ENCODE assay signal across 8 cellular contexts in the genomic region with DNA sequence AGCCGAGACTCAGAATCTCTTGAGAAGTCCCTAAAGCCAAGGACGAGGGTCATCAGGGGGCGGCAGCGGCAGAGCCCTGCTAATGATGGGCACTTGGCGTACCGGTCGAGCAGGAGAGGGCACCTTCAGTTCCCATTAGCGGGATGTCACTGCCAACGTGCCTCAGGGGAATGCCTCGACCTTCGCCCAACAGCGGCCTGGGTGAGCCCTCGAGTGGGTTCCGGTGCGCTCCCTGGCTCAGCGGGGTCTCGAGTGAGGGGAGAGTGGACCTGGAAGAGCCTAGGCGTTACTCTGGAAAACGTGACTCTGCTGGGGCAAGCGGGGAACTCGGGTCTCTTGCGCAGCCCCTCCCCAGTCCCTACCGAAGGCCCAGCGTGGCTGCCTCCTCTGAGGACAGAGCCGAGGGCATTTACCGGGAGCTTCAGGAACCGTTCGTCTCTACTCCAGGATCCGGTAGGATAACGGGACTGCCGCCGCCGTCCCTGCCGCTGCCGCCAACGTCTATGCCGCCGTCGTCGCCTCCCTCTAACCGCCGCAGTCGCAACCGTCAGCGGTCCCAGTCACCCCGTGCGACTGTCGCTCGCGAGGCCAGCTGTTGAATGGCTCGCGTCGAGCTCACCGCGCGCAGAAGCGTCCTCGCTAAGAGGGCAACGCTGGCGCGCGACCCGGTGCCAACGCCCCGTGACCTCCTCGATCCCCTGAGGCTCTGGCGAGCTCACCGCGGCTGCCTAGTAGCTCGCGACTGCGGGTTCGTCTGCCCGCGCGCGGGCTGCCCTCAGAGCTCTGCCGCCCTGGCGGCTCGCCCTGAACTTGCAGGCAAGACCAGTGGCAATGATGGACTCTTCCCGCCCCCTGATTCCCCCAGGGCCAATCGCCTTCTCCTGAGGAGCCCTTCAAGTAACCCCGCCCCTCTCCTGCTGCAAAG. TPM values are rescaled to one million over a fixed set of nuclear protein-coding genes. Genes with fewer than 3 reads are reported as not detected.
DNase-seq lines count a peak whose midpoint lies in the region; TF ChIP-seq lines count a peak whose summit lies in the region.

No MANE protein-coding gene starts in this region.

- H3K9me3 ChIP-seq in neural cell (ENCODE audit: low read length) (no peaks in the 10 kb centered on the region), SJCRH30 (replicated peaks) (no peaks in the 10 kb centered on the region), WERI-Rb-1 (ENCODE audit: severe bottlenecking) (peaks cover 5% of the 10 kb centered on the region)

- H3K27me3 ChIP-seq in neural cell (ENCODE audit: insufficient read depth, low read depth, low read length) (peaks cover 15% of the 10 kb centered on the region), SJCRH30 (peaks cover 11% of the 10 kb centered on the region; the same call in 1 of the 2 replicates), WERI-Rb-1 (ENCODE audit: insufficient read depth, low read depth, severe bottlenecking) (no peaks in the 10 kb centered on the region)

- peaks cover 2% of the 10 kb centered on the region for H3K27me3 Mint-ChIP-seq in endothelial cell (ENCODE audit: unreplicated experiment)

- H3K27ac Mint-ChIP-seq in endothelial cell (ENCODE audit: unreplicated experiment), result no peak overlapping the region

- H3K9me2 ChIP-seq in neural cell (ENCODE audit: insufficient read depth, low read length), result no peaks in the 10 kb centered on the region

- no peak for TF ChIP-seq RAD21 in neural cell (conservative IDR thresholded peaks at IDR 0.05)

- H3K4me2 ChIP-seq in neural cell (ENCODE audit: low read length), result no peak overlapping the region

- H3K4me1 ChIP-seq in SJCRH30, result no peaks in the 10 kb centered on the region

- DNase-seq in GM20000 (ENCODE audit: low spot score) (peak; percentile 59), endothelial cell (ENCODE audit: low spot score) (peak; percentile 66), NCI-H2081 (lab: John Stamatoyannopoulos, UW) (no peak), NCI-H187 treated with DMSO at 0.1 percent for 48 hours (lab: John Stamatoyannopoulos, UW) (no peak), SJCRH30 (no peak), WERI-Rb-1 (no peak)
- DNase-seq in activated CD8-positive, alpha-beta memory T cell treated with anti-CD3 and anti-CD28 coated beads for 48 hours (ENCODE audit: low read depth in 2 of 3, low spot score in 2 of 3), result peak in 2 of 3 experiments; percentile 2 to 16

- H3K36me3 ChIP-seq in neural cell (ENCODE audit: insufficient read depth, low read length) (no peaks in the 10 kb centered on the region), SJCRH30 (no peaks in the 10 kb centered on the region), WERI-Rb-1 (no peaks in the 10 kb centered on the region)

- no peaks in the 10 kb centered on the region for H4K20me1 ChIP-seq in neural cell (ENCODE audit: insufficient read depth)

- peak overlapping the region; percentile 34 for H3K4me3 ChIP-seq in neural cell (ENCODE audit: low read length)
- no peak overlapping the region for H3K4me3 ChIP-seq in SJCRH30
- no peak overlapping the region for H3K4me3 ChIP-seq in WERI-Rb-1 (ENCODE audit: low read depth, low read length)

- no peaks in the 10 kb centered on the region for H3K4me1 Mint-ChIP-seq in endothelial cell (ENCODE audit: unreplicated experiment)

- H2AFZ ChIP-seq in neural cell (ENCODE audit: low read depth, low read length), result no peak overlapping the region

- no peaks in the 10 kb centered on the region for H3K36me3 Mint-ChIP-seq in endothelial cell (ENCODE audit: low read depth, unreplicated experiment)

- TF ChIP-seq EP300 in neural cell (conservative IDR thresholded peaks at IDR 0.05; ENCODE audit: poor library complexity, severe bottlenecking), result no peak

- H3F3A ChIP-seq in neural cell (ENCODE audit: insufficient read depth, low read length, poor library complexity, severe bottlenecking), result no peaks in the 10 kb centered on the region

- peak overlapping the region; percentile 51 for H3K4me3 Mint-ChIP-seq in endothelial cell (ENCODE audit: unreplicated experiment)

- H3K27ac ChIP-seq in neural cell (ENCODE audit: low read length) (no peak overlapping the region), SJCRH30 (no peak overlapping the region), WERI-Rb-1 (no peak overlapping the region)

- H3K9ac ChIP-seq in neural cell (ENCODE audit: low read length), result no peak overlapping the region

- H3K9me3 Mint-ChIP-seq in endothelial cell (ENCODE audit: unreplicated experiment), result no peaks in the 10 kb centered on the region

- H3K79me2 ChIP-seq in neural cell (replicated peaks; ENCODE audit: insufficient read depth, low read length), result no peaks in the 10 kb centered on the region

- TF ChIP-seq CTCF in GM20000 (IDR thresholded peaks at IDR 0.05; ENCODE audit: extremely low read depth, missing control alignments) (peak; percentile 1), endothelial cell (IDR thresholded peaks at IDR 0.05; ENCODE audit: unreplicated experiment) (peak; percentile 42), neural cell (IDR thresholded peaks at IDR 0.05; ENCODE audit: poor library complexity, severe bottlenecking) (no peak), WERI-Rb-1 (IDR thresholded peaks at IDR 0.05; ENCODE audit: low read depth, low read length) (no peak)

TF ChIP-seq in neural cell, 6 proteins besides CTCF, POLR2A, EP300 and RAD21:
- no peak for TF ChIP-seq POLR2AphosphoS5 (IDR thresholded peaks at IDR 0.05)
- no peak for TF ChIP-seq EZH2 (IDR thresholded peaks at IDR 0.05; ENCODE audit: borderline replicate concordance, insufficient read depth, low read length, poor library complexity, severe bottlenecking)
- TF ChIP-seq, protein P1, sequence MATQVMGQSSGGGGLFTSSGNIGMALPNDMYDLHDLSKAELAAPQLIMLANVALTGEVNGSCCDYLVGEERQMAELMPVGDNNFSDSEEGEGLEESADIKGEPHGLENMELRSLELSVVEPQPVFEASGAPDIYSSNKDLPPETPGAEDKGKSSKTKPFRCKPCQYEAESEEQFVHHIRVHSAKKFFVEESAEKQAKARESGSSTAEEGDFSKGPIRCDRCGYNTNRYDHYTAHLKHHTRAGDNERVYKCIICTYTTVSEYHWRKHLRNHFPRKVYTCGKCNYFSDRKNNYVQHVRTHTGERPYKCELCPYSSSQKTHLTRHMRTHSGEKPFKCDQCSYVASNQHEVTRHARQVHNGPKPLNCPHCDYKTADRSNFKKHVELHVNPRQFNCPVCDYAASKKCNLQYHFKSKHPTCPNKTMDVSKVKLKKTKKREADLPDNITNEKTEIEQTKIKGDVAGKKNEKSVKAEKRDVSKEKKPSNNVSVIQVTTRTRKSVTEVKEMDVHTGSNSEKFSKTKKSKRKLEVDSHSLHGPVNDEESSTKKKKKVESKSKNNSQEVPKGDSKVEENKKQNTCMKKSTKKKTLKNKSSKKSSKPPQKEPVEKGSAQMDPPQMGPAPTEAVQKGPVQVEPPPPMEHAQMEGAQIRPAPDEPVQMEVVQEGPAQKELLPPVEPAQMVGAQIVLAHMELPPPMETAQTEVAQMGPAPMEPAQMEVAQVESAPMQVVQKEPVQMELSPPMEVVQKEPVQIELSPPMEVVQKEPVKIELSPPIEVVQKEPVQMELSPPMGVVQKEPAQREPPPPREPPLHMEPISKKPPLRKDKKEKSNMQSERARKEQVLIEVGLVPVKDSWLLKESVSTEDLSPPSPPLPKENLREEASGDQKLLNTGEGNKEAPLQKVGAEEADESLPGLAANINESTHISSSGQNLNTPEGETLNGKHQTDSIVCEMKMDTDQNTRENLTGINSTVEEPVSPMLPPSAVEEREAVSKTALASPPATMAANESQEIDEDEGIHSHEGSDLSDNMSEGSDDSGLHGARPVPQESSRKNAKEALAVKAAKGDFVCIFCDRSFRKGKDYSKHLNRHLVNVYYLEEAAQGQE (IDR thresholded peaks at IDR 0.05; ENCODE audit: borderline replicate concordance), result no peak
- TF ChIP-seq TAF1 (IDR thresholded peaks at IDR 0.05; ENCODE audit: low read depth), result no peak
- TF ChIP-seq MXI1 (conservative IDR thresholded peaks at IDR 0.05; ENCODE audit: poor library complexity, severe bottlenecking), result no peak
- TF ChIP-seq SMC3 (conservative IDR thresholded peaks at IDR 0.05; ENCODE audit: poor library complexity), result no peak
TF ChIP-seq in neural cell: peak in this region for 0.

RNA-seq across cellular contexts. Expression of gene PGRMC1, which starts 37.1 kb away (rescaled TPM):
- 153 TPM for total RNA-seq in endothelial cell (ENCODE audit: unreplicated experiment)
- 667 and 672 TPM in 2 replicates for polyA plus RNA-seq in neural cell
- 399 and 408 TPM in 2 replicates for polyA minus RNA-seq in neural cell
- total RNA-seq in SJCRH30 (2014; rRNA removed; shearing (Covaris generic)), result 361 and 368 TPM in 2 replicates

Comparison
In these comparisons a context has a peak if more than half of its experiments do, and no peak if none do; other contexts are left out.
1. DNase-seq: peak in GM20000 (single experiment), activated CD8-positive, alpha-beta memory T cell treated with anti-CD3 and anti-CD28 coated beads for 48 hours (2 of 3) and endothelial cell (single experiment); none in NCI-H2081 (0 of 2), NCI-H187 treated with DMSO at 0.1 percent for 48 hours (single experiment), SJCRH30 (0 of 2) and WERI-Rb-1 (single experiment).
2. CTCF ChIP-seq: peak in GM20000 (single experiment) and endothelial cell (single experiment); none in neural cell (single experiment) and WERI-Rb-1 (single experiment).